In genomic region chr18:37334494-37335125, GRCh38 we compare ENCODE assay signal across 12 cellular contexts.
A peak's percentile ranks its signal among the peaks of the same experiment; 100 is the strongest.
DNase-seq lines count a peak whose midpoint lies in the region; TF ChIP-seq lines count a peak whose summit lies in the region.
"Had no signal": no experiment of that assay in that cellular context is flagged by ENCODE, and none has a peak within 500 bp of the region (broad histone marks: within the 10 kb centered on the region; RNA-seq: fewer than 3 reads in every experiment).

No MANE protein-coding gene starts in this region.

- no peak overlapping the region for H3K4me3 Mint-ChIP-seq in CD14-positive monocyte
- H3K4me3 Mint-ChIP-seq: activated naive CD4-positive, alpha-beta T cell treated with anti-CD3 and anti-CD28 coated beads, Interleukin-2, amount 10 ng/mL, durations not matched to agents 7 days and 5 days had no signal

- H3K9ac ChIP-seq in skeletal muscle satellite cell (ENCODE audit: low read depth, low read length): no peak overlapping the region

- TF ChIP-seq POLR2A in vagina (IDR thresholded peaks at IDR 0.05): no peak
- no peak for TF ChIP-seq POLR2A in uterus (IDR thresholded peaks at IDR 0.05)

- no peak for TF ChIP-seq CTCF in vagina (IDR thresholded peaks at IDR 0.05)
- TF ChIP-seq CTCF in CD14-positive monocyte (IDR thresholded peaks at IDR 0.05): no peak
- TF ChIP-seq CTCF in uterus (IDR thresholded peaks at IDR 0.05): no peak

- intact Hi-C loops in vagina (cut with DNase I): no loop called here
- intact Hi-C loops in CD14-positive monocyte (cut with micrococcal nuclease): no loop called here
- intact Hi-C loops in uterus (cut with DNase I; ENCODE audit: low total_unique reads): no loop called here

- H3K27me3 ChIP-seq in skeletal muscle satellite cell (ENCODE audit: control insufficient read depth, insufficient read depth, low read length) (peaks cover 8% of the 10 kb centered on the region), vagina (no peaks in the 10 kb centered on the region), uterus (no peaks in the 10 kb centered on the region)

- H3K36me3 ChIP-seq in skeletal muscle satellite cell (ENCODE audit: insufficient read depth, low read length): no peaks in the 10 kb centered on the region
- no peaks in the 10 kb centered on the region for H3K36me3 ChIP-seq in vagina
- H3K36me3 ChIP-seq in uterus: no peaks in the 10 kb centered on the region

- peak overlapping the region; percentile 38 for H3K4me2 ChIP-seq in skeletal muscle satellite cell (ENCODE audit: low read length)

- peaks cover 3 to 7% (median 5%) of the 10 kb centered on the region in 3 donors for H3K27me3 Mint-ChIP-seq in CD14-positive monocyte (ENCODE audit: low read depth in 3 of 3)
- H3K27me3 Mint-ChIP-seq: activated naive CD4-positive, alpha-beta T cell treated with anti-CD3 and anti-CD28 coated beads, Interleukin-2, amount 10 ng/mL, durations not matched to agents 7 days and 5 days had no signal

- H3K9me3 Mint-ChIP-seq in CD14-positive monocyte: no peaks in the 10 kb centered on the region
- H3K9me3 Mint-ChIP-seq: activated naive CD4-positive, alpha-beta T cell treated with anti-CD3 and anti-CD28 coated beads, Interleukin-2, amount 10 ng/mL, durations not matched to agents 7 days and 5 days had no signal

- H3K4me1 ChIP-seq in skeletal muscle satellite cell (ENCODE audit: control insufficient read depth, insufficient read depth, low read length): peaks cover 10% of the 10 kb centered on the region
- peaks cover 7% of the 10 kb centered on the region for H3K4me1 ChIP-seq in vagina
- no peaks in the 10 kb centered on the region for H3K4me1 ChIP-seq in uterus

- no peak overlapping the region for H3K27ac ChIP-seq in vagina
- H3K27ac ChIP-seq in uterus: no peak overlapping the region

- H3K4me3 ChIP-seq in skeletal muscle satellite cell (ENCODE audit: low read length) (no peak overlapping the region), vagina (no peak overlapping the region), uterus (no peak overlapping the region)

- no peaks in the 10 kb centered on the region for H3K36me3 Mint-ChIP-seq in CD14-positive monocyte
- H3K36me3 Mint-ChIP-seq: activated naive CD4-positive, alpha-beta T cell treated with anti-CD3 and anti-CD28 coated beads, Interleukin-2, amount 10 ng/mL, durations not matched to agents 7 days and 5 days had no signal

- peak; percentile 54 for DNase-seq in GM04503 (ENCODE audit: low read depth)
- peak; percentile 36 for DNase-seq in amniotic stem cell (lab: John Stamatoyannopoulos, UW)
- DNase-seq in fibroblast of the conjunctiva (ENCODE audit: low read depth): peak; percentile 24
- DNase-seq in vagina (ENCODE audit: extremely low spot score in 2 of 2): no peak
- no peak for DNase-seq in CD14-positive monocyte (ENCODE audit: low spot score)
- DNase-seq in uterus: no peak
- DNase-seq: activated naive CD4-positive, alpha-beta T cell treated with anti-CD3 and anti-CD28 coated beads, Interleukin-2, amount 10 ng/mL, durations not matched to agents 7 days and 5 days; NCI-H1092 treated with DMSO at 0.1 percent for 48 hours; NCI-H510A treated with DMSO at 0.1 percent for 48 hours; right cardiac atrium; Right ventricle myocardium superior had no signal

- peak overlapping the region in 1 of 7 donors; percentile 15 for H3K27ac Mint-ChIP-seq in CD14-positive monocyte
- H3K27ac Mint-ChIP-seq: activated naive CD4-positive, alpha-beta T cell treated with anti-CD3 and anti-CD28 coated beads, Interleukin-2, amount 10 ng/mL, durations not matched to agents 7 days and 5 days had no signal

- H3K4me1 Mint-ChIP-seq in CD14-positive monocyte: no peaks in the 10 kb centered on the region
- H3K4me1 Mint-ChIP-seq: activated naive CD4-positive, alpha-beta T cell treated with anti-CD3 and anti-CD28 coated beads, Interleukin-2, amount 10 ng/mL, durations not matched to agents 7 days and 5 days had no signal

- H3K9me3 ChIP-seq in skeletal muscle satellite cell (replicated peaks; ENCODE audit: low read length) (no peaks in the 10 kb centered on the region), vagina (no peaks in the 10 kb centered on the region), uterus (no peaks in the 10 kb centered on the region)

Comparison
In these comparisons a context has a peak if more than half of its experiments do, and no peak if none do; other contexts are left out.
1. DNase-seq: peak in GM04503 (single experiment), amniotic stem cell (single experiment) and fibroblast of the conjunctiva (single experiment); none in vagina (0 of 2), CD14-positive monocyte (single experiment) and uterus (0 of 2).